8 cellular contexts compared by ENCODE assay signal in genomic region chr9:121353246-121353975, GRCh38. TPM values are rescaled to one million over a fixed set of nuclear protein-coding genes. Genes with fewer than 3 reads are reported as not detected.
DNase-seq lines count a peak whose midpoint lies in the region; ATAC-seq and TF ChIP-seq lines count a peak whose summit lies in the region.

No MANE protein-coding gene starts in this region.

- H3K9me3 ChIP-seq in mucosa of descending colon: no peaks in the 10 kb centered on the region
- H3K9me3 ChIP-seq in PC-3 (ENCODE audit: low read length): no peaks in the 10 kb centered on the region

- H3K27ac ChIP-seq in PC-3 (ENCODE audit: low read length): no peak overlapping the region

- H3K27me3 Mint-ChIP-seq in activated CD4-positive, alpha-beta T cell treated with anti-CD3 and anti-CD28 coated beads for 36 hours: no peaks in the 10 kb centered on the region

- ATAC-seq in activated CD4-positive, alpha-beta T cell treated with anti-CD3 and anti-CD28 coated beads for 36 hours: peak; percentile 95
- ATAC-seq in HG03159 (IDR thresholded peaks at IDR 0.05; ENCODE audit: unreplicated experiment): peak; percentile 92
- peak; percentile 50 for ATAC-seq in mucosa of descending colon
- ATAC-seq in HG02970 (IDR thresholded peaks at IDR 0.05; ENCODE audit: low FRiP score, unreplicated experiment): no peak
- no peak for ATAC-seq in PC-3

- no peak overlapping the region for H2AFZ ChIP-seq in PC-3 (ENCODE audit: low read length)

- TF ChIP-seq CTCF in mucosa of descending colon (IDR thresholded peaks at IDR 0.05) (no peak), PC-3 (conservative IDR thresholded peaks at IDR 0.05; ENCODE audit: low read depth, low read length) (no peak)

- H3F3A ChIP-seq in PC-3 (ENCODE audit: low read length, unreplicated experiment): no peaks in the 10 kb centered on the region

- no peaks in the 10 kb centered on the region for H3K36me3 ChIP-seq in mucosa of descending colon (ENCODE audit: low read depth)
- H3K36me3 ChIP-seq in PC-3 (ENCODE audit: low read depth, low read length): no peaks in the 10 kb centered on the region

- DNase-seq in activated CD4-positive, alpha-beta T cell treated with anti-CD3 and anti-CD28 coated beads for 36 hours: peak; percentile 69
- DNase-seq in activated CD4-positive, alpha-beta T cell treated with anti-CD3 and anti-CD28 coated beads, Interleukin-2, amount 50 U/mL, for 1 hour: no peak
- peak; percentile 45 for DNase-seq in activated CD8-positive, alpha-beta memory T cell treated with anti-CD3 and anti-CD28 coated beads, Interleukin-2, amount 50 U/mL, for 4 hours
- DNase-seq in mucosa of descending colon: peak in 1 of 3 donors; percentile 42
- DNase-seq in RKO (ENCODE audit: low spot score): no peak
- DNase-seq in PC-3: no peak

- BruUV-seq in PC-3 (replicated peaks; lab: Mats Ljungman, UMichigan): no TSS peak

- no peak overlapping the region for H3K4me3 Mint-ChIP-seq in activated CD4-positive, alpha-beta T cell treated with anti-CD3 and anti-CD28 coated beads for 36 hours

- peaks cover 44% of the 10 kb centered on the region for H3K4me1 Mint-ChIP-seq in activated CD4-positive, alpha-beta T cell treated with anti-CD3 and anti-CD28 coated beads for 36 hours

- H3K27me3 ChIP-seq in PC-3 (ENCODE audit: low read length): no peaks in the 10 kb centered on the region

- no peak overlapping the region for H3K4me2 ChIP-seq in PC-3 (ENCODE audit: low read length)

- no peaks in the 10 kb centered on the region for H3K79me2 ChIP-seq in PC-3 (ENCODE audit: low read length)

- H3K4me3 ChIP-seq in mucosa of descending colon: no peak overlapping the region
- no peak overlapping the region for H3K4me3 ChIP-seq in PC-3 (ENCODE audit: low read length)

- POLR2A ChIA-PET in activated CD4-positive, alpha-beta T cell treated with anti-CD3 and anti-CD28 coated beads for 36 hours (lab: Charles Lee): interaction anchor here (0.7 kb wide), 1 partner anchor 422 kb away, joined by 3 read pairs; no protein-coding TSS in a partner anchor
- POLR2A ChIA-PET in PC-3 (lab: Charles Lee; ENCODE audit: unreplicated experiment): no interaction called here

- H3K36me3 Mint-ChIP-seq in activated CD4-positive, alpha-beta T cell treated with anti-CD3 and anti-CD28 coated beads for 36 hours (ENCODE audit: low read depth): peaks cover 31% of the 10 kb centered on the region

- peaks cover 37% of the 10 kb centered on the region for H3K4me1 ChIP-seq in mucosa of descending colon (ENCODE audit: low read depth)
- H3K4me1 ChIP-seq in PC-3 (ENCODE audit: insufficient read depth, low read length): peaks cover 23% of the 10 kb centered on the region

- intact Hi-C loops in activated CD4-positive, alpha-beta T cell treated with anti-CD3 and anti-CD28 coated beads for 36 hours (cut with DNase I, micrococcal nuclease): loop anchor here (1.0 kb wide), 2 partner anchors 16 to 17 kb away; partner anchors contain the start of gene STOM (in 1 of the 2)
- intact Hi-C loops in mucosa of descending colon (cut with DNase I, micrococcal nuclease): no loop called here
- intact Hi-C loops in PC-3 (cut with micrococcal nuclease): no loop called here

- H3K27ac Mint-ChIP-seq in activated CD4-positive, alpha-beta T cell treated with anti-CD3 and anti-CD28 coated beads for 36 hours: peak overlapping the region; percentile 74

- no peaks in the 10 kb centered on the region for H3K9me3 Mint-ChIP-seq in activated CD4-positive, alpha-beta T cell treated with anti-CD3 and anti-CD28 coated beads for 36 hours (ENCODE audit: low read depth)

- no peaks in the 10 kb centered on the region for H4K20me1 ChIP-seq in PC-3 (ENCODE audit: low read length)

- H3K9me2 ChIP-seq in PC-3 (replicated peaks; ENCODE audit: low read length): no peaks in the 10 kb centered on the region

- CTCF ChIA-PET in activated CD4-positive, alpha-beta T cell treated with anti-CD3 and anti-CD28 coated beads for 36 hours (lab: Charles Lee): interaction anchor here (0.9 to 1.3 kb wide), 4 partner anchors 10 to 140 kb away, joined by 3 to 7 read pairs (median 4); no protein-coding TSS in a partner anchor
- CTCF ChIA-PET in PC-3 (lab: Charles Lee): no interaction called here

- H3K9ac ChIP-seq in PC-3 (ENCODE audit: low read length): no peak overlapping the region

RNA-seq across cellular contexts. Expression of gene STOM, which starts 16.6 kb away (rescaled TPM):
- total RNA-seq in activated CD4-positive, alpha-beta T cell treated with anti-CD3 and anti-CD28 coated beads for 36 hours: 10 to 100 TPM; 34.7 to 44.5 TPM
- 100 to 1,000 TPM in 2 of 3 donors, 10 to 100 TPM in 1; 79.7 to 335 (median 199) TPM for total RNA-seq in mucosa of descending colon
- total RNA-seq in PC-3 (2014; rRNA removed): 3.1 and 5.5 TPM in 2 replicates

Comparison
In these comparisons a context has a peak if more than half of its experiments do, and no peak if none do; other contexts are left out.
1. DNase-seq: peak in activated CD4-positive, alpha-beta T cell treated with anti-CD3 and anti-CD28 coated beads for 36 hours (single experiment) and activated CD8-positive, alpha-beta memory T cell treated with anti-CD3 and anti-CD28 coated beads, Interleukin-2, amount 50 U/mL, for 4 hours (single experiment); none in activated CD4-positive, alpha-beta T cell treated with anti-CD3 and anti-CD28 coated beads, Interleukin-2, amount 50 U/mL, for 1 hour (single experiment), RKO (single experiment) and PC-3 (single experiment).
2. ATAC-seq: peak in activated CD4-positive, alpha-beta T cell treated with anti-CD3 and anti-CD28 coated beads for 36 hours (single experiment), HG03159 (single experiment) and mucosa of descending colon (single experiment); none in HG02970 (single experiment) and PC-3 (single experiment).
3. intact Hi-C loops: an anchor here in activated CD4-positive, alpha-beta T cell treated with anti-CD3 and anti-CD28 coated beads for 36 hours (1.0 kb wide); none called in mucosa of descending colon and PC-3.